Comparison of ENCODE assay signal across 10 cellular contexts in the genomic region with DNA sequence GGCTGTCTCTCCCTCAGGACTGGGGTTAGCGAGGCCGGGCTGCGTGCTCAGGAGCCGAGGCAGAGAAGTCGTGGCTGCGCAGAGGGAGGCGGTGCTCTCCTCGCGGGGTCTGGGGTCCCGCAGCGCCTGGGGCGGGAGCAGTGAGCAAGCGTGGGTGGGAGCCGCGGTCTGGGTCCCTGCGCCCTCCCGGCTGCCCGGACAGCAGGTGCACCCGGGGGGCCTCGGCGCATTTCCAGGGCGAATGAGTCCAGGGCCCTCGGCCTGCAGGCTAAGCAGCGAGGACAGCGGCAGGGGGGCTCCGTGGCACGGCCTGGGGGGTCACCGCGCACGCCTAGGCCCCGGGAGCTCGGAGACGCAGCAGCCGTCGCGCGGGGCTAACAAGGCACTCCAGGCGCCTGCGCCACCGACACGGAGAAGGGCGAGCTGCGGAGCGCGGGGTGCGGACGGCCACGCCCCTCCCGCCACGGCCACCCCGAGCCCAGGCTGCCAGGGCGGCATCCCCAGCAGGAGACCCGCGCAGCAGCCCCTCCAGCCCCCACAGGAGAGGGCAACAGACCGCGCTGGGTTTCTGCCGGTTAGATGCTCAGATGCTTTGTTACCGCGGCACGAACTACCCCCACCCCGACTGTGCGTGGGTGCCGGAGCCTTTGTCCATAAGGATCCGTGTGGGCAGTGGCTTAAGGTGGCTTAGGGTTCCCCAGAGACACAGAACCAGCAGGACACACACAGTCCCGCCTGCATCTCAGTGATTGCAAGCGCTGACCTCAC.
A peak's percentile ranks its signal among the peaks of the same experiment; 100 is the strongest.
DNase-seq lines count a peak whose midpoint lies in the region; ATAC-seq and TF ChIP-seq lines count a peak whose summit lies in the region.
"Had no signal": no experiment of that assay in that cellular context is flagged by ENCODE, and none has a peak within 500 bp of the region (broad histone marks: within the 10 kb centered on the region; RNA-seq: fewer than 3 reads in every experiment).

No MANE protein-coding gene starts in this region.

- H3K27me3 ChIP-seq in GM23338 (ENCODE audit: insufficient read depth) (peaks cover 33% of the 10 kb centered on the region), right atrium auricular region (peaks cover 0 to 3% of the 10 kb centered on the region in 2 donors), rectal smooth muscle tissue (ENCODE audit: control insufficient read depth, insufficient read depth, low read length) (peaks cover 6% of the 10 kb centered on the region)

- H3K9me3 ChIP-seq in right atrium auricular region: no peaks in the 10 kb centered on the region

- H3K36me3 ChIP-seq in GM23338 (ENCODE audit: insufficient read depth) (no peaks in the 10 kb centered on the region), right atrium auricular region (no peaks in the 10 kb centered on the region), rectal smooth muscle tissue (ENCODE audit: control insufficient read depth, insufficient read depth, low read length) (no peaks in the 10 kb centered on the region)

- no peaks in the 10 kb centered on the region for H3K36me3 Mint-ChIP-seq in GM23338 (ENCODE audit: low read depth)

- H3K27ac Mint-ChIP-seq in GM23338: no peak overlapping the region

- DNase-seq in GM23338 (ENCODE audit: low spot score) (peak; percentile 45), NCI-H2171 treated with DMSO at 0.1 percent for 48 hours (lab: John Stamatoyannopoulos, UW) (peak; percentile 7), right atrium auricular region (ENCODE audit: low spot score) (peak; percentile 30), T-helper 9 cell (no peak), cortex of kidney (lab: John Stamatoyannopoulos, UW) (no peak)
- no peak for DNase-seq in stimulated activated naive CD4-positive, alpha-beta T cell treated with Interleukin-2 at 50 U/mL for 16 hours (lab: John Stamatoyannopoulos, UW)
- DNase-seq: central memory CD4-positive, alpha-beta T cell; foreskin fibroblast; NCI-H2029 treated with DMSO at 0.1 percent for 48 hours had no signal

- no peaks in the 10 kb centered on the region; the same call in 1 of the 2 replicates for H3F3A ChIP-seq in GM23338 (replicated peaks; ENCODE audit: low read depth)

- H3K27me3 Mint-ChIP-seq in GM23338 (ENCODE audit: insufficient read depth, low read depth, poor library complexity): peaks cover 33% of the 10 kb centered on the region

- no peaks in the 10 kb centered on the region for H4K20me1 ChIP-seq in GM23338 (replicated peaks; ENCODE audit: insufficient read depth)

- peak overlapping the region; percentile 67 for H3K4me3 Mint-ChIP-seq in GM23338

- H3K9me3 Mint-ChIP-seq in GM23338: peaks cover 2% of the 10 kb centered on the region; the same call in 1 of the 3 replicates

- H3K4me1 Mint-ChIP-seq in GM23338: peaks cover 11% of the 10 kb centered on the region

- no peaks in the 10 kb centered on the region for H3K4me1 ChIP-seq in GM23338 (ENCODE audit: insufficient read depth)
- peaks cover 0 to 13% of the 10 kb centered on the region in 2 donors for H3K4me1 ChIP-seq in right atrium auricular region
- no peaks in the 10 kb centered on the region for H3K4me1 ChIP-seq in rectal smooth muscle tissue (ENCODE audit: control insufficient read depth, insufficient read depth, low read length)

- peak; percentile 63 for ATAC-seq in GM23338

- peak overlapping the region; percentile 84 for H2AFZ ChIP-seq in GM23338

- H3K9ac ChIP-seq in rectal smooth muscle tissue (ENCODE audit: low read length): no peak overlapping the region

- H3K79me2 ChIP-seq in GM23338 (replicated peaks; ENCODE audit: insufficient read depth): no peaks in the 10 kb centered on the region

- no peak for TF ChIP-seq CTCF in GM23338 (conservative IDR thresholded peaks at IDR 0.05; ENCODE audit: low read depth in 2 of 2)
- TF ChIP-seq CTCF in right atrium auricular region (IDR thresholded peaks at IDR 0.05): no peak

- H3K4me2 ChIP-seq in GM23338: peak overlapping the region; percentile 87

- H3K9me2 ChIP-seq in GM23338 (ENCODE audit: insufficient read depth): no peaks in the 10 kb centered on the region

- H3K4me3 ChIP-seq in GM23338 (peak overlapping the region; percentile 63), right atrium auricular region (peak overlapping the region in 1 of 2 donors; percentile 49), rectal smooth muscle tissue (ENCODE audit: low read length) (peak overlapping the region; percentile 21)

- H3K27ac ChIP-seq in GM23338 (ENCODE audit: low read depth) (no peak overlapping the region), right atrium auricular region (no peak overlapping the region), rectal smooth muscle tissue (ENCODE audit: low read depth, low read length) (no peak overlapping the region)

TF ChIP-seq in GM23338, 12 proteins besides CTCF, POLR2A, EP300 and RAD21:
- TF ChIP-seq EZH2 (IDR thresholded peaks at IDR 0.05; ENCODE audit: low read depth, unreplicated experiment): peak; percentile 18
- TF ChIP-seq CREB1 (CRISPR knock-in tag; IDR thresholded peaks at IDR 0.05; ENCODE audit: low read depth): no peak

Comparison
In these comparisons a context has a peak if more than half of its experiments do, and no peak if none do; other contexts are left out.
1. DNase-seq: peak in GM23338 (single experiment), NCI-H2171 treated with DMSO at 0.1 percent for 48 hours (single experiment) and right atrium auricular region (single experiment); none in stimulated activated naive CD4-positive, alpha-beta T cell treated with Interleukin-2 at 50 U/mL for 16 hours (single experiment), T-helper 9 cell (single experiment) and cortex of kidney (single experiment).